In the genomic region with DNA sequence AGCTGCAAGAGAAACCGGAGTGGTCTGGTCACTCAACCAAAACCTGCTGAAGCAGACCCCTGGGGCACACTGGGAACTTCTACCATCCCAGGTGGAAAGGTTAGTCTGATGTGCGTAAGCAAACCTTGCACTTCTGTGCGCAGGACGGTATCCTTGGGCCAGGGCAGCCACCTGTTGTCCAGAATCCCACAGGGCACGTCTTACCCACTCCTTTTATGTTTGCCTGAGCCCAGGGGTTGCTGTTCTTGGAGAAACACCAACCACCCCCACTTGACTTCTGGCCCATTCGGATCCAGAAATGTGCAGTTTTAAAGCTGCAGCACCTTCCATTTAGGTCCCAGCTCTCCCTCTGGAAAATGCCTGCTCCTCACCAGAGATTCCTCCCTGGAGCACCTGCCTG, we compare ENCODE assay signal across 34 cellular contexts. TPM values are rescaled to one million over a fixed set of nuclear protein-coding genes. Genes with fewer than 3 reads are reported as not detected.
"Had no signal": no experiment of that assay in that cellular context is flagged by ENCODE, and none has a peak within 500 bp of the region (broad histone marks: within the 10 kb centered on the region; RNA-seq: fewer than 3 reads in every experiment).

No MANE protein-coding gene starts in this region.

- H3K9me3 ChIP-seq: ascending aorta, MG63, SJSA1, SK-N-SH had no signal

- H3K4me3 Mint-ChIP-seq: activated CD8-positive, alpha-beta T cell treated with anti-CD3 and anti-CD28 coated beads for 36 hours; activated naive CD4-positive, alpha-beta T cell treated with anti-CD3 and anti-CD28 coated beads, Interleukin-2, amount 50 U/mL, for 24 hours; activated naive CD8-positive, alpha-beta T cell treated with anti-CD3 and anti-CD28 coated beads, Interleukin-2, amount 10 ng/mL, durations not matched to agents 7 days and 5 days had no signal

- H3K27me3 ChIP-seq: ascending aorta, cardiac muscle cell, MG63, SJSA1 had no signal

- H3K27ac Mint-ChIP-seq: activated CD8-positive, alpha-beta T cell treated with anti-CD3 and anti-CD28 coated beads for 36 hours; activated naive CD4-positive, alpha-beta T cell treated with anti-CD3 and anti-CD28 coated beads, Interleukin-2, amount 50 U/mL, for 24 hours; activated naive CD8-positive, alpha-beta T cell treated with anti-CD3 and anti-CD28 coated beads, Interleukin-2, amount 10 ng/mL, durations not matched to agents 7 days and 5 days; activated T-helper 2 cell treated with anti-CD3 and anti-CD28 coated beads, Interferon-gamma antibody, Interleukin-2, Interleukin-4, amounts not matched to agents 10 μg/mL and 5 μg/mL and 100 μg/mL, durations not matched to agents 14 hours and 24 hours and 36 hours had no signal

- H3K4me3 ChIP-seq: ascending aorta, cardiac muscle cell, MG63, SJSA1 had no signal

- H3K27ac ChIP-seq: ascending aorta, cardiac muscle cell, SJSA1, WERI-Rb-1 had no signal

- DNase-seq: activated CD4-positive, alpha-beta T cell treated with anti-CD3 and anti-CD28 coated beads for 1 hour; activated CD4-positive, alpha-beta T cell treated with anti-CD3 and anti-CD28 coated beads for 48 hours; activated CD4-positive, CD25-positive, alpha-beta regulatory T cell; activated CD8-positive, alpha-beta T cell treated with anti-CD3 and anti-CD28 coated beads for 36 hours; activated gamma-delta T cell; activated naive CD4-positive, alpha-beta T cell treated with Interleukin-2 at 50 U/mL for 16 hours; activated naive CD8-positive, alpha-beta T cell treated with anti-CD3 and anti-CD28 coated beads, Interleukin-2, amount 10 ng/mL, durations not matched to agents 7 days and 5 days; activated T-cell treated with anti-CD3 and anti-CD28 coated beads, Interleukin-2, amount 50 U/mL, for 1 hour; amygdala; Kasumi-1; KG1; MG63; NCI-H1048; NCI-H1105 treated with DMSO at 0.1 percent for 48 hours; NCI-H1436; NCI-H1694; NCI-H1930; NCI-H2081 treated with DMSO at 0.1 percent for 48 hours; NCI-H345; NCI-H524 treated with DMSO at 0.1 percent for 48 hours; SHP77 treated with DMSO at 0.1 percent for 48 hours; SK-N-SH; T-helper 1 cell; T-helper 2 cell; T1000; WERI-Rb-1 had no signal

- H3K36me3 ChIP-seq: ascending aorta had no signal

- H3K9me3 Mint-ChIP-seq: activated CD8-positive, alpha-beta T cell treated with anti-CD3 and anti-CD28 coated beads for 36 hours; activated naive CD4-positive, alpha-beta T cell treated with anti-CD3 and anti-CD28 coated beads, Interleukin-2, amount 50 U/mL, for 24 hours; activated naive CD8-positive, alpha-beta T cell treated with anti-CD3 and anti-CD28 coated beads, Interleukin-2, amount 10 ng/mL, durations not matched to agents 7 days and 5 days; activated T-helper 2 cell treated with anti-CD3 and anti-CD28 coated beads, Interferon-gamma antibody, Interleukin-2, Interleukin-4, amounts not matched to agents 10 μg/mL and 5 μg/mL and 100 μg/mL, durations not matched to agents 14 hours and 24 hours and 36 hours had no signal

- ATAC-seq: activated CD8-positive, alpha-beta T cell treated with anti-CD3 and anti-CD28 coated beads for 36 hours; Panc1 had no signal

- H3K27me3 Mint-ChIP-seq: activated CD8-positive, alpha-beta T cell treated with anti-CD3 and anti-CD28 coated beads for 36 hours; activated naive CD4-positive, alpha-beta T cell treated with anti-CD3 and anti-CD28 coated beads, Interleukin-2, amount 50 U/mL, for 24 hours; activated naive CD8-positive, alpha-beta T cell treated with anti-CD3 and anti-CD28 coated beads, Interleukin-2, amount 10 ng/mL, durations not matched to agents 7 days and 5 days had no signal

- H3K36me3 Mint-ChIP-seq: activated naive CD8-positive, alpha-beta T cell treated with anti-CD3 and anti-CD28 coated beads, Interleukin-2, amount 10 ng/mL, durations not matched to agents 7 days and 5 days had no signal

- H3K4me1 Mint-ChIP-seq: activated naive CD4-positive, alpha-beta T cell treated with anti-CD3 and anti-CD28 coated beads, Interleukin-2, amount 50 U/mL, for 24 hours; activated naive CD8-positive, alpha-beta T cell treated with anti-CD3 and anti-CD28 coated beads, Interleukin-2, amount 10 ng/mL, durations not matched to agents 7 days and 5 days had no signal

RNA-seq across cellular contexts. Expression of gene NTN3, which starts 22.5 kb away (rescaled TPM):
- total RNA-seq: activated CD8-positive, alpha-beta memory T cell treated with anti-CD3 and anti-CD28 coated beads for 36 hours; activated CD8-positive, alpha-beta T cell treated with anti-CD3 and anti-CD28 coated beads for 36 hours; activated naive CD8-positive, alpha-beta T cell treated with anti-CD3 and anti-CD28 coated beads, Interleukin-2, amount 10 ng/mL, durations not matched to agents 7 days and 5 days; activated T-helper 2 cell treated with anti-CD3 and anti-CD28 coated beads, Interferon-gamma antibody, Interleukin-2, Interleukin-4, amounts not matched to agents 10 μg/mL and 5 μg/mL and 100 μg/mL, durations not matched to agents 14 hours and 24 hours and 36 hours; ascending aorta; RPMI7951 had no signal

RNA-seq across cellular contexts. Expression of gene TEDC2, which starts 33.7 kb away (rescaled TPM):
- total RNA-seq: ascending aorta had no signal
